ENCODE assay signal across 23 cellular contexts in the genomic region with DNA sequence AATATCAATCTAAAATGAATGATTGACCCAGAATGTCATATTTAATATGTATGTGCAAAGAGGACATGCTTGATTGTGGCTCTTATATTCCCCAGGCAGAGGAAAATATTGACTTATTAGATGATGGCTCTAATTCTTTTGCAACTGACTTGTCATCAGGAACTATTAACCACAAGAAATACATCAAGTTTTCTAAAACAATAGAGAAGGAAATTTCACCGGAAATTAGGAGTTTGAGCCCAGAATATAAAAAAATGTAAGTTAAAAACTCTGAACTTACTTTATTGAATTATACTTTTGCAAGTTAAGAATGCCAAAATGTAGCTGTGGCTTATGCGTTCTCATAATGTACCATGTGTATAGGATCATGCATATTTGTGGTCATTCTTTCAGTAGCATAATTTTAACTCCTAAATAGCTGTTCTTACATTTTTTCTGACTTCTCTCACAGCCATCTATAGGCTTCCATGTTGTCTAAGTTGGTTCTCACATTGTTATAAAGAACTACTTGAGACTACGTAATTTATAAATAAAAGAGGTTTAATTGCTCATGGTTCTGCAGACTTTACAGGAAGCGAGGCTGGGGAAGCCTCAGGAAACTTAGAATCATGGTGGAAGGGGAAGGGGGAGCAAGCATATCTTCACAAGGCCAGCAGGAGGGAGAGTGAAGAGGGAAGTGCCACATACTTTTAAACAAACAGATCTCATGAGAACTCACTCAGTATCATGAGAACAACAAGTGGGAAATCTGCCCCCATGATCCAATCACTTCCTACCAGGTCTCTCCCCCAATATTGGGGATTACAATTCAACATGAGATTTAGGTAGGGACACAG.
"Had no signal": no experiment of that assay in that cellular context is flagged by ENCODE, and none has a peak within 500 bp of the region (broad histone marks: within the 10 kb centered on the region; RNA-seq: fewer than 3 reads in every experiment).

No MANE protein-coding gene starts in this region.

- DNase-seq: activated B cell treated with CpG ODN at 0.5 μM for 24 hours; activated CD4-positive, alpha-beta T cell treated with anti-CD3 and anti-CD28 coated beads for 36 hours; activated CD4-positive, alpha-beta T cell treated with anti-CD3 and anti-CD28 coated beads, Interleukin-2, amount 50 U/mL, for 4 hours; activated CD8-positive, alpha-beta memory T cell treated with anti-CD3 and anti-CD28 coated beads, Interleukin-2, amount 50 U/mL, for 48 hours; activated naive CD4-positive, alpha-beta T cell treated with Interleukin-2 at 50 U/mL for 16 hours; activated naive CD8-positive, alpha-beta T cell treated with anti-CD3 and anti-CD28 coated beads for 36 hours; activated T-cell treated with anti-CD3 and anti-CD28 coated beads, Interleukin-2, amount 50 U/mL, for 4 hours; amniotic stem cell; cerebellar nuclear complex; effector CD4-positive, alpha-beta T cell; gastrocnemius medialis; hippocampal formation; left ventricle myocardium inferior; mammary epithelial cell; ovary; stimulated activated CD4-positive, alpha-beta T cell treated with anti-CD3 and anti-CD28 coated beads, Interleukin-4, amount 100 ng/mL, for 24 hours; substantia nigra; T-helper 1 cell; thyroid gland had no signal

- H3K27me3 Mint-ChIP-seq: activated B cell treated with CpG ODN at 0.5 μM for 24 hours; activated CD4-positive, alpha-beta T cell treated with anti-CD3 and anti-CD28 coated beads for 36 hours; activated naive CD8-positive, alpha-beta T cell treated with anti-CD3 and anti-CD28 coated beads for 36 hours; stimulated activated naive CD8-positive, alpha-beta T cell treated with anti-CD3 and anti-CD28 coated beads, Interleukin-15, Interleukin-2, amounts not matched to agents 100 ng/mL and 50 ng/mL, for 24 hours had no signal

- H3K9me3 ChIP-seq: gastrocnemius medialis, left ventricle myocardium inferior, ovary, prostate gland, thyroid gland had no signal

- H3K4me3 ChIP-seq: gastrocnemius medialis, left ventricle myocardium inferior, ovary, prostate gland, thyroid gland had no signal

- H3K4me1 ChIP-seq: gastrocnemius medialis, left ventricle myocardium inferior, prostate gland, thyroid gland had no signal

- H3K27me3 ChIP-seq: gastrocnemius medialis, ovary, thyroid gland had no signal

- H3K9me3 Mint-ChIP-seq: activated B cell treated with CpG ODN at 0.5 μM for 24 hours; activated T-cell treated with anti-CD3 and anti-CD28 coated beads, Interleukin-2, amount 50 U/mL, for 4 hours; activated T-helper 2 cell treated with anti-CD3 and anti-CD28 coated beads, Interferon-gamma antibody, Interleukin-2, Interleukin-4, amounts not matched to agents 10 μg/mL and 5 μg/mL and 100 μg/mL, durations not matched to agents 14 hours and 24 hours and 36 hours; natural killer cell treated with Interleukin-12 subunit alpha and Interleukin-12 subunit beta and Interleukin-15 and Interleukin-18, amount 100 ng/mL, for 72 hours; stimulated activated naive CD8-positive, alpha-beta T cell treated with anti-CD3 and anti-CD28 coated beads, Interleukin-15, Interleukin-2, amounts not matched to agents 100 ng/mL and 50 ng/mL, for 24 hours had no signal

- H3K27ac ChIP-seq: gastrocnemius medialis, left ventricle myocardium inferior, ovary, prostate gland, thyroid gland had no signal

- H3K4me3 Mint-ChIP-seq: activated B cell treated with CpG ODN at 0.5 μM for 24 hours; activated CD4-positive, alpha-beta T cell treated with anti-CD3 and anti-CD28 coated beads for 36 hours; activated naive CD8-positive, alpha-beta T cell treated with anti-CD3 and anti-CD28 coated beads for 36 hours; activated T-cell treated with anti-CD3 and anti-CD28 coated beads, Interleukin-2, amount 50 U/mL, for 4 hours; natural killer cell treated with Interleukin-12 subunit alpha and Interleukin-12 subunit beta and Interleukin-15 and Interleukin-18, amount 100 ng/mL, for 72 hours; stimulated activated naive CD8-positive, alpha-beta T cell treated with anti-CD3 and anti-CD28 coated beads, Interleukin-15, Interleukin-2, amounts not matched to agents 100 ng/mL and 50 ng/mL, for 24 hours had no signal

- H3K4me1 Mint-ChIP-seq: activated CD4-positive, alpha-beta T cell treated with anti-CD3 and anti-CD28 coated beads for 36 hours; activated naive CD8-positive, alpha-beta T cell treated with anti-CD3 and anti-CD28 coated beads for 36 hours had no signal

- H3K36me3 ChIP-seq: gastrocnemius medialis, ovary, prostate gland, thyroid gland had no signal

- H3K27ac Mint-ChIP-seq: activated B cell treated with CpG ODN at 0.5 μM for 24 hours; activated CD4-positive, alpha-beta T cell treated with anti-CD3 and anti-CD28 coated beads for 36 hours; activated naive CD8-positive, alpha-beta T cell treated with anti-CD3 and anti-CD28 coated beads for 36 hours; activated T-helper 2 cell treated with anti-CD3 and anti-CD28 coated beads, Interferon-gamma antibody, Interleukin-2, Interleukin-4, amounts not matched to agents 10 μg/mL and 5 μg/mL and 100 μg/mL, durations not matched to agents 14 hours and 24 hours and 36 hours; natural killer cell treated with Interleukin-12 subunit alpha and Interleukin-12 subunit beta and Interleukin-15 and Interleukin-18, amount 100 ng/mL, for 72 hours; stimulated activated naive CD8-positive, alpha-beta T cell treated with anti-CD3 and anti-CD28 coated beads, Interleukin-15, Interleukin-2, amounts not matched to agents 100 ng/mL and 50 ng/mL, for 24 hours had no signal
